39 cellular contexts compared by ENCODE assay signal in genomic region chr7:78179827-78180226, GRCh38.
"Had no signal": no experiment of that assay in that cellular context is flagged by ENCODE, and none has a peak within 500 bp of the region (broad histone marks: within the 10 kb centered on the region; RNA-seq: fewer than 3 reads in every experiment).

No MANE protein-coding gene starts in this region.

- DNase-seq: activated effector memory CD4-positive, alpha-beta T cell treated with anti-CD3 and anti-CD28 coated beads, Interleukin-2, amount 50 U/mL, for 16 hours; activated effector memory CD4-positive, alpha-beta T cell treated with Interleukin-2 at 50 U/mL for 16 hours; activated gamma-delta T cell; activated gamma-delta T cell treated with Interleukin-2 at 50 U/mL for 16 hours; activated naive CD4-positive, alpha-beta T cell; activated naive CD4-positive, alpha-beta T cell treated with anti-CD3 and anti-CD28 coated beads for 36 hours; activated naive CD4-positive, alpha-beta T cell treated with anti-CD3 and anti-CD28 coated beads, Interleukin-2, amount 10 ng/mL, durations not matched to agents 7 days and 5 days; activated naive CD4-positive, alpha-beta T cell treated with anti-CD3 and anti-CD28 coated beads, Interleukin-2, amount 50 U/mL, for 16 hours; activated naive CD4-positive, alpha-beta T cell treated with Interleukin-2 at 50 U/mL for 16 hours; activated naive CD8-positive, alpha-beta T cell treated with anti-CD3 and anti-CD28 coated beads for 36 hours; activated naive CD8-positive, alpha-beta T cell treated with anti-CD3 and anti-CD28 coated beads, Interleukin-2, amount 10 ng/mL, durations not matched to agents 7 days and 5 days; activated naive CD8-positive, alpha-beta T cell treated with anti-CD3 and anti-CD28 coated beads, Interleukin-2, amount 50 U/mL, for 24 hours; activated T-cell treated with anti-CD3 and anti-CD28 coated beads, Interleukin-2, amount 50 U/mL, for 24 hours; activated T-cell treated with anti-CD3 and anti-CD28 coated beads, Interleukin-2, amount 50 U/mL, for 4 hours; activated T-cell treated with anti-CD3 and anti-CD28 coated beads, Interleukin-2, amount 50 U/mL, for 48 hours; activated T-cell treated with anti-CD3 and anti-CD28 coated beads, Interleukin-2, amount 50 U/mL, for 72 hours; adrenal gland; amniotic stem cell; amygdala; anterior cingulate cortex; aorta; body of pancreas; brain microvascular endothelial cell; caudate nucleus; central memory CD4-positive, alpha-beta T cell; cerebellar nuclear complex had no signal

- H3K4me1 Mint-ChIP-seq: activated naive CD4-positive, alpha-beta T cell treated with anti-CD3 and anti-CD28 coated beads, Interleukin-2, amount 10 ng/mL, durations not matched to agents 7 days and 5 days; activated naive CD4-positive, alpha-beta T cell treated with anti-CD3 and anti-CD28 coated beads, Interleukin-2, amount 50 U/mL, for 24 hours; activated naive CD8-positive, alpha-beta T cell treated with anti-CD3 and anti-CD28 coated beads for 36 hours; activated naive CD8-positive, alpha-beta T cell treated with anti-CD3 and anti-CD28 coated beads, Interleukin-2, amount 10 ng/mL, durations not matched to agents 7 days and 5 days; activated naive CD8-positive, alpha-beta T cell treated with anti-CD3 and anti-CD28 coated beads, Interleukin-2, amount 50 U/mL, for 24 hours; activated T-helper 17 cell treated with anti-CD3 and anti-CD28 coated beads, Interleukin-2, amount 50 U/mL, for 72 hours; central memory CD8-positive, alpha-beta T cell had no signal

- ATAC-seq: activated naive CD4-positive, alpha-beta T cell treated with anti-CD3 and anti-CD28 coated beads, Interleukin-2, amount 50 U/mL, for 72 hours; activated naive CD8-positive, alpha-beta T cell treated with anti-CD3 and anti-CD28 coated beads, Interleukin-2, amount 50 U/mL, for 24 hours; activated T-cell treated with anti-CD3 and anti-CD28 coated beads, Interleukin-2, amount 50 U/mL, for 4 hours; activated T-cell treated with anti-CD3 and anti-CD28 coated beads, Interleukin-2, amount 50 U/mL, for 72 hours; activated T-helper 17 cell treated with anti-CD3 and anti-CD28 coated beads, Interleukin-2, amount 50 U/mL, for 72 hours; body of pancreas had no signal

- H3K27ac Mint-ChIP-seq: activated naive CD4-positive, alpha-beta T cell treated with anti-CD3 and anti-CD28 coated beads for 36 hours; activated naive CD4-positive, alpha-beta T cell treated with anti-CD3 and anti-CD28 coated beads, Interleukin-2, amount 10 ng/mL, durations not matched to agents 7 days and 5 days; activated naive CD4-positive, alpha-beta T cell treated with anti-CD3 and anti-CD28 coated beads, Interleukin-2, amount 50 U/mL, for 24 hours; activated naive CD4-positive, alpha-beta T cell treated with anti-CD3 and anti-CD28 coated beads, Interleukin-2, amount 50 U/mL, for 72 hours; activated naive CD8-positive, alpha-beta T cell; activated naive CD8-positive, alpha-beta T cell treated with anti-CD3 and anti-CD28 coated beads for 36 hours; activated naive CD8-positive, alpha-beta T cell treated with anti-CD3 and anti-CD28 coated beads, Interleukin-2, amount 10 ng/mL, durations not matched to agents 7 days and 5 days; activated naive CD8-positive, alpha-beta T cell treated with anti-CD3 and anti-CD28 coated beads, Interleukin-2, amount 50 U/mL, for 24 hours; activated T-cell treated with anti-CD3 and anti-CD28 coated beads, Interleukin-2, amount 50 U/mL, for 24 hours; activated T-cell treated with anti-CD3 and anti-CD28 coated beads, Interleukin-2, amount 50 U/mL, for 72 hours; activated T-helper 1 cell treated with anti-CD3 and anti-CD28 coated beads, Interleukin-12 subunit alpha, Interleukin-12 subunit beta, Interleukin-2, Interleukin-4 antibody, amounts not matched to agents 30 ng/mL and 10 ng/mL and 1 ng/mL, durations not matched to agents 14 hours and 24 hours and 36 hours; activated T-helper 17 cell treated with anti-CD3 and anti-CD28 coated beads, Interleukin-2, amount 50 U/mL, for 72 hours; activated T-helper 2 cell treated with anti-CD3 and anti-CD28 coated beads, Interferon-gamma antibody, Interleukin-2, Interleukin-4, amounts not matched to agents 10 μg/mL and 5 μg/mL and 100 μg/mL, durations not matched to agents 14 hours and 24 hours and 36 hours; brain had no signal

- H3K27me3 Mint-ChIP-seq: activated naive CD4-positive, alpha-beta T cell treated with anti-CD3 and anti-CD28 coated beads, Interleukin-2, amount 10 ng/mL, durations not matched to agents 7 days and 5 days; activated naive CD8-positive, alpha-beta T cell treated with anti-CD3 and anti-CD28 coated beads for 36 hours; activated naive CD8-positive, alpha-beta T cell treated with anti-CD3 and anti-CD28 coated beads, Interleukin-2, amount 10 ng/mL, durations not matched to agents 7 days and 5 days; activated T-cell treated with anti-CD3 and anti-CD28 coated beads, Interleukin-2, amount 50 U/mL, for 24 hours; brain had no signal

- H3K27ac ChIP-seq: adrenal gland, ascending aorta, body of pancreas, brain microvascular endothelial cell, breast epithelium, cardiac muscle cell had no signal

- H3K4me1 ChIP-seq: body of pancreas, breast epithelium had no signal

- H3K9me3 ChIP-seq: adrenal gland, ascending aorta, body of pancreas, breast epithelium had no signal

- H3K27me3 ChIP-seq: adrenal gland, ascending aorta, body of pancreas, brain microvascular endothelial cell, breast epithelium, cardiac muscle cell had no signal

- FAIRE-seq: bronchial epithelial cell, colon had no signal

- H3K4me3 ChIP-seq: adrenal gland, ascending aorta, body of pancreas, breast epithelium, cardiac muscle cell had no signal

- H3K36me3 ChIP-seq: adrenal gland, ascending aorta, brain microvascular endothelial cell, breast epithelium, cardiac muscle cell had no signal

- H3K36me3 Mint-ChIP-seq: activated naive CD4-positive, alpha-beta T cell treated with anti-CD3 and anti-CD28 coated beads, Interleukin-2, amount 10 ng/mL, durations not matched to agents 7 days and 5 days; activated naive CD4-positive, alpha-beta T cell treated with anti-CD3 and anti-CD28 coated beads, Interleukin-2, amount 50 U/mL, for 24 hours; activated naive CD4-positive, alpha-beta T cell treated with anti-CD3 and anti-CD28 coated beads, Interleukin-2, amount 50 U/mL, for 72 hours; activated naive CD8-positive, alpha-beta T cell; activated naive CD8-positive, alpha-beta T cell treated with anti-CD3 and anti-CD28 coated beads for 36 hours; activated naive CD8-positive, alpha-beta T cell treated with anti-CD3 and anti-CD28 coated beads, Interleukin-2, amount 10 ng/mL, durations not matched to agents 7 days and 5 days had no signal

- H3K9me3 Mint-ChIP-seq: activated naive CD4-positive, alpha-beta T cell treated with anti-CD3 and anti-CD28 coated beads for 36 hours; activated naive CD4-positive, alpha-beta T cell treated with anti-CD3 and anti-CD28 coated beads, Interleukin-2, amount 10 ng/mL, durations not matched to agents 7 days and 5 days; activated naive CD4-positive, alpha-beta T cell treated with anti-CD3 and anti-CD28 coated beads, Interleukin-2, amount 50 U/mL, for 24 hours; activated naive CD4-positive, alpha-beta T cell treated with anti-CD3 and anti-CD28 coated beads, Interleukin-2, amount 50 U/mL, for 72 hours; activated naive CD8-positive, alpha-beta T cell treated with anti-CD3 and anti-CD28 coated beads for 36 hours; activated naive CD8-positive, alpha-beta T cell treated with anti-CD3 and anti-CD28 coated beads, Interleukin-2, amount 10 ng/mL, durations not matched to agents 7 days and 5 days; activated naive CD8-positive, alpha-beta T cell treated with anti-CD3 and anti-CD28 coated beads, Interleukin-2, amount 50 U/mL, for 24 hours; activated T-cell treated with anti-CD3 and anti-CD28 coated beads, Interleukin-2, amount 50 U/mL, for 24 hours; activated T-cell treated with anti-CD3 and anti-CD28 coated beads, Interleukin-2, amount 50 U/mL, for 4 hours; activated T-cell treated with anti-CD3 and anti-CD28 coated beads, Interleukin-2, amount 50 U/mL, for 72 hours; activated T-helper 1 cell treated with anti-CD3 and anti-CD28 coated beads, Interleukin-12 subunit alpha, Interleukin-12 subunit beta, Interleukin-2, Interleukin-4 antibody, amounts not matched to agents 30 ng/mL and 10 ng/mL and 1 ng/mL, durations not matched to agents 14 hours and 24 hours and 36 hours; activated T-helper 17 cell treated with anti-CD3 and anti-CD28 coated beads, Interleukin-2, amount 50 U/mL, for 72 hours; activated T-helper 2 cell treated with anti-CD3 and anti-CD28 coated beads, Interferon-gamma antibody, Interleukin-2, Interleukin-4, amounts not matched to agents 10 μg/mL and 5 μg/mL and 100 μg/mL, durations not matched to agents 14 hours and 24 hours and 36 hours; brain; central memory CD8-positive, alpha-beta T cell had no signal

- H3K4me3 Mint-ChIP-seq: activated naive CD4-positive, alpha-beta T cell treated with anti-CD3 and anti-CD28 coated beads for 36 hours; activated naive CD4-positive, alpha-beta T cell treated with anti-CD3 and anti-CD28 coated beads, Interleukin-2, amount 10 ng/mL, durations not matched to agents 7 days and 5 days; activated naive CD4-positive, alpha-beta T cell treated with anti-CD3 and anti-CD28 coated beads, Interleukin-2, amount 50 U/mL, for 24 hours; activated naive CD8-positive, alpha-beta T cell; activated naive CD8-positive, alpha-beta T cell treated with anti-CD3 and anti-CD28 coated beads for 36 hours; activated naive CD8-positive, alpha-beta T cell treated with anti-CD3 and anti-CD28 coated beads, Interleukin-2, amount 10 ng/mL, durations not matched to agents 7 days and 5 days; activated naive CD8-positive, alpha-beta T cell treated with anti-CD3 and anti-CD28 coated beads, Interleukin-2, amount 50 U/mL, for 24 hours; activated T-cell treated with anti-CD3 and anti-CD28 coated beads, Interleukin-2, amount 50 U/mL, for 24 hours; activated T-cell treated with anti-CD3 and anti-CD28 coated beads, Interleukin-2, amount 50 U/mL, for 4 hours; activated T-cell treated with anti-CD3 and anti-CD28 coated beads, Interleukin-2, amount 50 U/mL, for 72 hours; activated T-helper 1 cell treated with anti-CD3 and anti-CD28 coated beads, Interleukin-12 subunit alpha, Interleukin-12 subunit beta, Interleukin-2, Interleukin-4 antibody, amounts not matched to agents 30 ng/mL and 10 ng/mL and 1 ng/mL, durations not matched to agents 14 hours and 24 hours and 36 hours; activated T-helper 17 cell treated with anti-CD3 and anti-CD28 coated beads, Interleukin-2, amount 50 U/mL, for 72 hours; brain; central memory CD8-positive, alpha-beta T cell had no signal
